ENCODE assay signal across 18 cellular contexts in genomic region chr12:125890366-125890905, GRCh38.
A peak's percentile ranks its signal among the peaks of the same experiment; 100 is the strongest.
DNase-seq lines count a peak whose midpoint lies in the region; ATAC-seq and TF ChIP-seq lines count a peak whose summit lies in the region.
"Had no signal": no experiment of that assay in that cellular context is flagged by ENCODE, and none has a peak within 500 bp of the region (broad histone marks: within the 10 kb centered on the region; RNA-seq: fewer than 3 reads in every experiment).

No MANE protein-coding gene starts in this region.

- TF ChIP-seq POLR2A in body of pancreas (IDR thresholded peaks at IDR 0.05) (no peak), gastroesophageal sphincter (IDR thresholded peaks at IDR 0.05) (no peak)

- intact Hi-C loops in body of pancreas (cut with DNase I) (no loop called here), lower lobe of right lung (cut with DNase I) (no loop called here)

- peak overlapping the region; percentile 9 to 58 (median 38) for H3K27ac ChIP-seq in body of pancreas
- H3K27ac ChIP-seq in gastroesophageal sphincter = peak overlapping the region; percentile 27 to 73 (median 54)
- H3K27ac ChIP-seq in lower lobe of right lung = no peak overlapping the region
- peak overlapping the region; percentile 55 for H3K27ac ChIP-seq in stomach smooth muscle (ENCODE audit: low read length)

- TF ChIP-seq CTCF in body of pancreas (IDR thresholded peaks at IDR 0.05) (no peak), gastroesophageal sphincter (IDR thresholded peaks at IDR 0.05) (no peak), lower lobe of right lung (IDR thresholded peaks at IDR 0.05) (no peak)

- TF ChIP-seq EP300 in gastroesophageal sphincter (IDR thresholded peaks at IDR 0.05) = no peak

- H3K9me3 ChIP-seq in body of pancreas (no peaks in the 10 kb centered on the region), gastroesophageal sphincter (no peaks in the 10 kb centered on the region), lower lobe of right lung (no peaks in the 10 kb centered on the region), stomach smooth muscle (ENCODE audit: control insufficient read depth in 2 of 2, low read length in 2 of 2) (no peaks in the 10 kb centered on the region)

- no peak overlapping the region for H3K4me3 ChIP-seq in body of pancreas
- H3K4me3 ChIP-seq in gastroesophageal sphincter = no peak overlapping the region
- H3K4me3 ChIP-seq in lower lobe of right lung = no peak overlapping the region
- H3K4me3 ChIP-seq in stomach smooth muscle (ENCODE audit: low read length in 2 of 2) = no peak overlapping the region

- ATAC-seq in body of pancreas = peak; percentile 48
- no peak for ATAC-seq in gastroesophageal sphincter
- peak; percentile 46 to 74 for ATAC-seq in lower lobe of right lung
- ATAC-seq in GM18511 (IDR thresholded peaks at IDR 0.05; ENCODE audit: unreplicated experiment) = no peak
- ATAC-seq: PC-3 had no signal

- H3K4me1 ChIP-seq in body of pancreas = peaks cover 23% of the 10 kb centered on the region
- H3K4me1 ChIP-seq in gastroesophageal sphincter = peaks cover 0 to 27% (median 0%) of the 10 kb centered on the region in 3 donors
- no peaks in the 10 kb centered on the region for H3K4me1 ChIP-seq in lower lobe of right lung
- peaks cover 10% of the 10 kb centered on the region for H3K4me1 ChIP-seq in stomach smooth muscle (ENCODE audit: control insufficient read depth, insufficient read depth, low read length)
- H3K4me1 ChIP-seq: BE2C had no signal

- WGBS in body of pancreas, 2 donors = 29 to 37% methylated on average over 7 of the region's 7 CpGs
- WGBS in gastroesophageal sphincter (ENCODE audit: low coverage in 1 of 2), 2 donors = 45 to 58% methylated on average over 7 of the region's 7 CpGs

- DNase-seq in body of pancreas (no peak), lower lobe of right lung (no peak), NCI-H1694 treated with DMSO at 0.1 percent for 48 hours (lab: John Stamatoyannopoulos, UW) (no peak), DMS 273 treated with DMSO at 0.1 percent for 48 hours (lab: John Stamatoyannopoulos, UW) (no peak), medulla oblongata (ENCODE audit: extremely low spot score) (no peak)
- DNase-seq: BE2C; CD8-positive, alpha-beta memory T cell; GOT3; KG1; NCI-H1048; NCI-H146; NCI-H345; NCI-H526 treated with DMSO at 0.1 percent for 48 hours; NK-92 treated with Interleukin-12 subunit alpha and Interleukin-12 subunit beta, amount 100 ng/mL, for 24 hours had no signal

- H3K36me3 ChIP-seq in body of pancreas (replicated peaks in 1 of 2; ENCODE audit: insufficient read depth in 1 of 2, low read depth in 2 of 2) = no peaks in the 10 kb centered on the region
- no peaks in the 10 kb centered on the region for H3K36me3 ChIP-seq in gastroesophageal sphincter
- H3K36me3 ChIP-seq in lower lobe of right lung = no peaks in the 10 kb centered on the region
- H3K36me3 ChIP-seq in stomach smooth muscle (ENCODE audit: control insufficient read depth in 2 of 2, insufficient read depth in 2 of 2, low read length in 2 of 2) = no peaks in the 10 kb centered on the region
- H3K36me3 ChIP-seq: BE2C had no signal

- no peak overlapping the region for H3K9ac ChIP-seq in stomach smooth muscle (ENCODE audit: low read length in 2 of 2)

- H3K27me3 ChIP-seq in body of pancreas (no peaks in the 10 kb centered on the region), gastroesophageal sphincter (no peaks in the 10 kb centered on the region), lower lobe of right lung (ENCODE audit: low read depth) (no peaks in the 10 kb centered on the region), stomach smooth muscle (ENCODE audit: control insufficient read depth in 1 of 2, insufficient read depth in 2 of 2, low read length in 2 of 2) (no peaks in the 10 kb centered on the region)
- H3K27me3 ChIP-seq: BE2C had no signal

Comparison
In these comparisons a context has a peak if more than half of its experiments do, and no peak if none do; other contexts are left out.
1. ATAC-seq: peak in body of pancreas (single experiment) and lower lobe of right lung (2 of 2); none in gastroesophageal sphincter (single experiment) and GM18511 (single experiment).